9 cellular contexts compared by ENCODE assay signal in the genomic region with DNA sequence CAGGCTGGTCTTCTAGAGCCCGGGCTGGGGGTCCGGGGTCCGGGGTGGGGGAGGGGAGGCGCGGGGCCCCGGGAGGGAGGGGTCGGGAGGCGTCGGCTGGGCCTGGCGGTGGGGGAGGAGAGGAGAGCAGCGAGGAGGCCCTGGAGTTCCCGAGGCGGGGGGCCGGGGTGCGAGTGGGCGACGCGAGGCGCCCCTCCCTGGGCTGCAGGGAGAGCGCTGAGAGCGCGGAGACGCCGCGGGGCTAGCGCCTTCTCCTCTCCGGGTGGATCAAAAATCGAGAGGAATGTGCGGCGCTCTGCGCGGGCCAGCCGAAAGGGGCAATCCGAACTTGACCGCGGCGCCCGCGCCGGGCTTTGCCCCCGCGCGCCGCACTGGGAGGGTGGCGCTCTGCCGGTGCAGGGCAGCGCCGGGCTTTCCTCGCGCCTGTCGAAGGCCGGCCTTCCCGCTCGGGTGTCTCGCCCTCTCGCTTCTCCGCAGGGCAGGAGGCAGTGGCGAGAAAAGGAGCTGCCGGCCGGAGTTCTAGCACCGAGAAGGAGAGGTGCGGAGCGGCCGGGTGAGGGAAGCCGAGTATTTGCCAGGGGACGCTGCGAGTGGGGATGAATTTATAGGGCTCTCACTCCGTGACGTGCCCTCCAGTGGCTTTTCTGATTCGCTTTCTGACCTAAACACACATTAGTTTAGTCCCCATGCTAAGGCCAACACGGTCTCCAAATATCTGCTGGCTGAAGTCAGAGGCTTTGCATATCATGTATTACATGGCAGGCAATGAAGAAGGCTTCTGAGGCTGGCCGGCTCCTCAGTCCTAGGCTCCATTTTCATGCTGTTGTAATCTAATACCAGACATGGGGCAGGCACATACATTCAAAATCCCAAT.
DNase-seq lines count a peak whose midpoint lies in the region; ATAC-seq lines count a peak whose summit lies in the region.
"Had no signal": no experiment of that assay in that cellular context is flagged by ENCODE, and none has a peak within 500 bp of the region (broad histone marks: within the 10 kb centered on the region; RNA-seq: fewer than 3 reads in every experiment).

A gene with protein sequence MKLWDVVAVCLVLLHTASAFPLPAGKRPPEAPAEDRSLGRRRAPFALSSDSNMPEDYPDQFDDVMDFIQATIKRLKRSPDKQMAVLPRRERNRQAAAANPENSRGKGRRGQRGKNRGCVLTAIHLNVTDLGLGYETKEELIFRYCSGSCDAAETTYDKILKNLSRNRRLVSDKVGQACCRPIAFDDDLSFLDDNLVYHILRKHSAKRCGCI (minus strand): TSS at position 6 of the 874 bp plus-strand sequence. CDS start 5,245 bp downstream, outside the sequence.

- H3K27me3 ChIP-seq in endocrine pancreas (ENCODE audit: control insufficient read depth, insufficient read depth, low read length) = peaks cover 8% of the 10 kb centered on the region

- no peaks in the 10 kb centered on the region for H3K9me3 ChIP-seq in endocrine pancreas (ENCODE audit: control insufficient read depth, low read length)

- peaks cover 80% of the 10 kb centered on the region for H3K27me3 Mint-ChIP-seq in T-helper 2 cell treated with Interferon-gamma antibody and Interleukin-4, amounts not matched to agents 5 μg/mL and 100 μg/mL, for 36 hours (ENCODE audit: low read depth)

- no peak within 1 kb of the TSS for H3K4me3 Mint-ChIP-seq in T-helper 2 cell treated with Interferon-gamma antibody and Interleukin-4, amounts not matched to agents 5 μg/mL and 100 μg/mL, for 36 hours

- H3K4me1 Mint-ChIP-seq in T-helper 2 cell treated with Interferon-gamma antibody and Interleukin-4, amounts not matched to agents 5 μg/mL and 100 μg/mL, for 36 hours (ENCODE audit: low read depth) = peaks cover 14% of the 10 kb centered on the region

- H3K4me3 ChIP-seq in endocrine pancreas (ENCODE audit: control insufficient read depth, insufficient read depth, low read length) = no peak within 1 kb of the TSS

- H3K9ac ChIP-seq in endocrine pancreas (ENCODE audit: control insufficient read depth, insufficient read depth, low read length) = peak within 1 kb of the TSS; percentile 30

- no peaks in the 10 kb centered on the region for H3K36me3 ChIP-seq in endocrine pancreas (ENCODE audit: control insufficient read depth, insufficient read depth, low read length)

- no peak for ATAC-seq in GM19463 (IDR thresholded peaks at IDR 0.05; ENCODE audit: unreplicated experiment)
- ATAC-seq in GM19467 (IDR thresholded peaks at IDR 0.05; ENCODE audit: unreplicated experiment) = no peak

- no peak within 1 kb of the TSS for H3K27ac Mint-ChIP-seq in T-helper 2 cell treated with Interferon-gamma antibody and Interleukin-4, amounts not matched to agents 5 μg/mL and 100 μg/mL, for 36 hours

- H3K36me3 Mint-ChIP-seq in T-helper 2 cell treated with Interferon-gamma antibody and Interleukin-4, amounts not matched to agents 5 μg/mL and 100 μg/mL, for 36 hours (ENCODE audit: low read depth) = no peaks in the 10 kb centered on the region

- peak; percentile 9 for DNase-seq in NCI-H146 (lab: John Stamatoyannopoulos, UW)
- DNase-seq in NCI-H146 treated with DMSO at 0.1 percent for 48 hours (lab: John Stamatoyannopoulos, UW; ENCODE audit: unreplicated experiment) = no peak
- peak; percentile 71 for DNase-seq in NCI-H2171 treated with DMSO at 0.1 percent for 48 hours (lab: John Stamatoyannopoulos, UW)
- DNase-seq in middle frontal gyrus (ENCODE audit: extremely low spot score, low spot score) = peak; percentile 12
- DNase-seq in T-helper 2 cell treated with Interferon-gamma antibody and Interleukin-4, amounts not matched to agents 5 μg/mL and 100 μg/mL, for 36 hours (ENCODE audit: low spot score) = no peak
- DNase-seq: DND-41 had no signal

- H3K9me3 Mint-ChIP-seq in T-helper 2 cell treated with Interferon-gamma antibody and Interleukin-4, amounts not matched to agents 5 μg/mL and 100 μg/mL, for 36 hours = no peaks in the 10 kb centered on the region

- no peaks in the 10 kb centered on the region for H3K4me1 ChIP-seq in endocrine pancreas (ENCODE audit: control insufficient read depth, insufficient read depth, low read length)

Comparison
In these comparisons a context has a peak if more than half of its experiments do, and no peak if none do; other contexts are left out.
1. DNase-seq: peak in NCI-H146 (single experiment), NCI-H2171 treated with DMSO at 0.1 percent for 48 hours (single experiment) and middle frontal gyrus (single experiment); none in NCI-H146 treated with DMSO at 0.1 percent for 48 hours (single experiment) and T-helper 2 cell treated with Interferon-gamma antibody and Interleukin-4, amounts not matched to agents 5 μg/mL and 100 μg/mL, for 36 hours (single experiment).